Comparison of ENCODE assay signal across 8 cellular contexts in genomic region chr16:27268376-27269299, GRCh38.
DNase-seq lines count a peak whose midpoint lies in the region; ATAC-seq lines count a peak whose summit lies in the region.

NSMCE1 (minus strand) TSS chr16:27268772; CDS start chr16:27257570, 11,202 bp downstream.

- peak; percentile 90 for ATAC-seq in GM19043 (IDR thresholded peaks at IDR 0.05; ENCODE audit: low read depth, unreplicated experiment)
- ATAC-seq in HG03378 (IDR thresholded peaks at IDR 0.05; ENCODE audit: unreplicated experiment): peak; percentile 91

- H3K27ac ChIP-seq in cingulate gyrus (ENCODE audit: low read depth, low read length): peak within 1 kb of the TSS; percentile 85

- peak; percentile 98 for DNase-seq in Ammon's horn (ENCODE audit: low spot score)
- DNase-seq in NCI-H510A (lab: John Stamatoyannopoulos, UW): peak; percentile 95
- peak; percentile 94 to 98 for DNase-seq in activated CD4-positive, alpha-beta T cell treated with anti-CD3 and anti-CD28 coated beads for 4 hours
- DNase-seq in kidney tubule cell (ENCODE audit: low spot score): peak; percentile 95
- DNase-seq in stimulated activated CD4-positive, alpha-beta T cell treated with anti-CD3 and anti-CD28 coated beads, Interleukin-1b, Interleukin-23, amount 100 ng/mL, for 24 hours (ENCODE audit: low read depth in 4 of 4, low spot score in 1 of 4): peak; percentile 94 to 98 (median 95)

Comparison
In these comparisons a context has a peak if more than half of its experiments do, and no peak if none do; other contexts are left out.
1. Peak in every context shown above with its lines: DNase-seq, ATAC-seq and H3K27ac ChIP-seq.